In the genomic region with DNA sequence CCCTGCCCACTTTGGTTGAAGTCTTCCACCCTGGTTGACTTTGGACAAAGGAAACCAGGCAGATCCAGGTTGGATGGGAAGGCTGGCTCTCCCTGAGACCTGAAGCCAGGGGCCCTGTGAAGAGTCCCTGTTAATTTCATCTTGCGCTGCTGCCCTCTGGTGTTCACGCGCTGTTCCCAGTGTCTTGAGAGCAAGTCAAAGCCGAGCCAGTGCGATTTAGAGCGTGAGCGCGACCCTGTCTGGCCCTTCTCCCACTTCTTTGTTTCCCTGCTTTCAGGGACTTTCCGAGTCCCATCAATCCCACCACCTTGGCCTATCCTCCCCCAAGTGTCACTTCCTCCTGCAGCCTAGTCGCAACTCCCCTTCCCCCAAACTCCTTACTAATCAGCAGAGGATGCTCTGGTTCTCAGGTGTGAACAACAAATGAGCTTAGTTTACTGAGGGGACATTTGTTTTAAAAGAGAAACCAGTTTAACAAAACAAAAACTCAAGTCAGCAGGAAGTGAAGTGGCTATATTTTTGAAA, we compare ENCODE assay signal across 8 cellular contexts. TPM values are rescaled to one million over a fixed set of nuclear protein-coding genes. Genes with fewer than 3 reads are reported as not detected.
A peak's percentile ranks its signal among the peaks of the same experiment; 100 is the strongest.
DNase-seq lines count a peak whose midpoint lies in the region; ATAC-seq and TF ChIP-seq lines count a peak whose summit lies in the region.

No MANE protein-coding gene starts in this region.

- H3K4me3 ChIP-seq in AG04449 (ENCODE audit: low read depth, low read length): no peak overlapping the region
- no peak overlapping the region for H3K4me3 ChIP-seq in fibroblast of lung (replicated peaks in 1 of 4; ENCODE audit: control extremely low read depth in 1 of 4, insufficient read depth in 1 of 4, low read depth in 3 of 4, low read length in 4 of 4)
- no peak overlapping the region for H3K4me3 ChIP-seq in neural progenitor cell
- H3K4me3 ChIP-seq in testis: no peak overlapping the region

- H4K20me1 ChIP-seq in fibroblast of lung (ENCODE audit: control insufficient read depth, extremely low read depth, insufficient read depth, low read length) (no peaks in the 10 kb centered on the region), neural progenitor cell (ENCODE audit: low read depth) (no peaks in the 10 kb centered on the region)

- peak overlapping the region; percentile 84 to 97 (median 97) for H3K27ac Mint-ChIP-seq in IgD-negative memory B cell
- peak overlapping the region; percentile 90 for H3K27ac Mint-ChIP-seq in neural progenitor cell

- H3K27me3 Mint-ChIP-seq in IgD-negative memory B cell (no peaks in the 10 kb centered on the region), neural progenitor cell (ENCODE audit: insufficient read depth, low read depth) (peaks cover 4% of the 10 kb centered on the region)

- TF ChIP-seq POLR2A in testis (IDR thresholded peaks at IDR 0.05): no peak

- H3K4me2 ChIP-seq in fibroblast of lung (ENCODE audit: extremely low read depth, insufficient read depth, low read length) (peak overlapping the region; percentile 83), neural progenitor cell (peak overlapping the region; percentile 20)

- no peaks in the 10 kb centered on the region for H3K9me3 ChIP-seq in fibroblast of lung (ENCODE audit: control insufficient read depth, insufficient read depth, low read depth, low read length)
- H3K9me3 ChIP-seq in neural progenitor cell (ENCODE audit: low read depth): no peaks in the 10 kb centered on the region
- H3K9me3 ChIP-seq in testis: no peaks in the 10 kb centered on the region

- peaks cover 17% of the 10 kb centered on the region for H3F3A ChIP-seq in neural progenitor cell (ENCODE audit: low read depth)

- DNase-seq in AG04449 (ENCODE audit: low read depth, low spot score) (no peak), fibroblast of lung (ENCODE audit: low read depth in 2 of 2) (peak; percentile 65 to 86), neural progenitor cell (ENCODE audit: low spot score) (peak; percentile 93), testis (peak; percentile 97), NCI-H128 (lab: John Stamatoyannopoulos, UW; ENCODE audit: unreplicated experiment) (no peak)
- peak; percentile 75 for DNase-seq in activated CD8-positive, alpha-beta memory T cell treated with anti-CD3 and anti-CD28 coated beads, Interleukin-2, amount 50 U/mL, for 24 hours (ENCODE audit: extremely low read depth)

- H3K36me3 Mint-ChIP-seq in IgD-negative memory B cell (peaks cover 2% of the 10 kb centered on the region), neural progenitor cell (no peaks in the 10 kb centered on the region)

- CTCF ChIA-PET in AG04449 (lab: Yijun Ruan, JAX): interaction anchor here (0.5 to 9.5 kb wide), 29 partner anchors 9 to 840 kb away, joined by 3 to 89 read pairs (median 4); a partner anchor contains a TSS

- H3K4me1 ChIP-seq in fibroblast of lung (ENCODE audit: control insufficient read depth, extremely low read depth, insufficient read depth, low read length) (no peaks in the 10 kb centered on the region), neural progenitor cell (peaks cover 16% of the 10 kb centered on the region), testis (peaks cover 7% of the 10 kb centered on the region)

- no peak overlapping the region for H3K9ac ChIP-seq in fibroblast of lung (ENCODE audit: insufficient read depth, low read length)
- no peak overlapping the region for H3K9ac ChIP-seq in neural progenitor cell

- WGBS in testis, 2 donors: 6 to 17% methylated on average over 10 of the region's 10 CpGs

- peak; percentile 39 for ATAC-seq in GM19372 (IDR thresholded peaks at IDR 0.05; ENCODE audit: low read depth, unreplicated experiment)

- no peaks in the 10 kb centered on the region for H3K79me2 ChIP-seq in fibroblast of lung (ENCODE audit: control insufficient read depth, insufficient read depth, low read length)
- H3K79me2 ChIP-seq in neural progenitor cell (ENCODE audit: low read depth): no peaks in the 10 kb centered on the region

- H3K4me3 Mint-ChIP-seq in IgD-negative memory B cell: peak overlapping the region; percentile 19 to 86 (median 45)
- peak overlapping the region; percentile 22 for H3K4me3 Mint-ChIP-seq in neural progenitor cell

- H3K9me3 Mint-ChIP-seq in IgD-negative memory B cell (peaks cover 0 to 5% (median 0%) of the 10 kb centered on the region in 3 donors), neural progenitor cell (peaks cover 10% of the 10 kb centered on the region)

- H3K36me3 ChIP-seq in fibroblast of lung (ENCODE audit: control insufficient read depth, insufficient read depth, low read length): no peaks in the 10 kb centered on the region
- H3K36me3 ChIP-seq in neural progenitor cell: no peaks in the 10 kb centered on the region
- H3K36me3 ChIP-seq in testis (ENCODE audit: low read depth, missing control alignments): no peaks in the 10 kb centered on the region

- POLR2A ChIA-PET in AG04449 (lab: Yijun Ruan, JAX): no interaction called here

- intact Hi-C loops in testis (cut with DNase I; ENCODE audit: low total_unique reads): no loop called here

- H3K4me1 Mint-ChIP-seq in IgD-negative memory B cell (peaks cover 46 to 53% (median 50%) of the 10 kb centered on the region in 3 donors), neural progenitor cell (peaks cover 42% of the 10 kb centered on the region)

- H2AFZ ChIP-seq in fibroblast of lung (ENCODE audit: low read length) (peak overlapping the region; percentile 82), neural progenitor cell (replicated peaks) (peak overlapping the region; percentile 76)

- peak; percentile 91 for TF ChIP-seq CTCF in AG04449 (IDR thresholded peaks at IDR 0.05; ENCODE audit: insufficient read depth, low read length, missing control alignments)
- TF ChIP-seq CTCF in fibroblast of lung (conservative IDR thresholded peaks at IDR 0.05 in 1 of 2, IDR thresholded peaks at IDR 0.05 in 1 of 2; ENCODE audit: low read depth in 1 of 2, low read length in 2 of 2): peak; percentile 82 to 87
- TF ChIP-seq CTCF in neural progenitor cell (IDR thresholded peaks at IDR 0.05): peak; percentile 94
- peak; percentile 70 to 87 (median 76) for TF ChIP-seq CTCF in testis (IDR thresholded peaks at IDR 0.05)

- H3K27ac ChIP-seq in fibroblast of lung (ENCODE audit: insufficient read depth, low read length) (no peak overlapping the region), neural progenitor cell (no peak overlapping the region), testis (no peak overlapping the region)

- H3K27me3 ChIP-seq in fibroblast of lung (ENCODE audit: control insufficient read depth, insufficient read depth, low read length): no peaks in the 10 kb centered on the region
- H3K27me3 ChIP-seq in neural progenitor cell: no peaks in the 10 kb centered on the region
- no peaks in the 10 kb centered on the region for H3K27me3 ChIP-seq in testis

RNA-seq across cellular contexts. Expression of a gene that starts 25.8 kb away (rescaled TPM):
- not detected for polyA plus RNA-seq in IgD-negative memory B cell
- total RNA-seq in fibroblast of lung: not detected in 2 replicates
- not detected in 2 replicates for polyA plus RNA-seq in fibroblast of lung
- not detected in 2 replicates for polyA plus RNA-seq in fibroblast of lung (2012)
- not detected in 2 replicates for polyA minus RNA-seq in fibroblast of lung (ENCODE audit: low replicate concordance)
- 0.67 and 2.5 TPM in 2 replicates for total RNA-seq in neural progenitor cell (ENCODE audit: low replicate concordance)
- total RNA-seq in testis: under 1 TPM; 0.16 to 0.50 TPM
- 0.13 TPM for polyA plus RNA-seq in testis (ENCODE audit: insufficient read depth, low read depth, low replicate concordance)

Comparison
In these comparisons a context has a peak if more than half of its experiments do, and no peak if none do; other contexts are left out.
1. DNase-seq: peak in activated CD8-positive, alpha-beta memory T cell treated with anti-CD3 and anti-CD28 coated beads, Interleukin-2, amount 50 U/mL, for 24 hours (single experiment), fibroblast of lung (2 of 2), neural progenitor cell (single experiment) and testis (single experiment); none in AG04449 (single experiment) and NCI-H128 (single experiment).
2. Peak in every context shown above with its lines, with median percentiles within 50 percentile points of each other: CTCF ChIP-seq.